In genomic region chr12:4270670-4271432, GRCh38 we compare ENCODE assay signal across 8 cellular contexts. TPM values are rescaled to one million over a fixed set of nuclear protein-coding genes. Genes with fewer than 3 reads are reported as not detected.
DNase-seq lines count a peak whose midpoint lies in the region; ATAC-seq and TF ChIP-seq lines count a peak whose summit lies in the region.

No MANE protein-coding gene starts in this region.

- H3K27me3 Mint-ChIP-seq in naive thymus-derived CD8-positive, alpha-beta T cell, result peaks cover 0 to 5% (median 0%) of the 10 kb centered on the region in 5 donors
- H3K27me3 Mint-ChIP-seq in type B pancreatic cell, result peaks cover 58% of the 10 kb centered on the region

- no peaks in the 10 kb centered on the region for H3K9me3 Mint-ChIP-seq in naive thymus-derived CD8-positive, alpha-beta T cell
- no peaks in the 10 kb centered on the region for H3K9me3 Mint-ChIP-seq in type B pancreatic cell

- no peak for ATAC-seq in naive thymus-derived CD8-positive, alpha-beta T cell
- no peak for ATAC-seq in HG02981 (IDR thresholded peaks at IDR 0.05; ENCODE audit: unreplicated experiment)

- H3K36me3 Mint-ChIP-seq in naive thymus-derived CD8-positive, alpha-beta T cell, result peaks cover 0 to under 1% (median 0%) of the 10 kb centered on the region in 3 donors
- H3K36me3 Mint-ChIP-seq in type B pancreatic cell, result peaks cover 3% of the 10 kb centered on the region

- POLR2A ChIA-PET in naive thymus-derived CD8-positive, alpha-beta T cell (lab: Charles Lee), result interaction anchor here (0.7 to 7.8 kb wide), 21 partner anchors 9 to 397 kb away, joined by 3 to 53 read pairs (median 5); partner anchors contain the start of gene PARP11

- H3K4me3 Mint-ChIP-seq in naive thymus-derived CD8-positive, alpha-beta T cell, result peak overlapping the region; percentile 95 to 99 (median 96)
- H3K4me3 Mint-ChIP-seq in type B pancreatic cell, result peak overlapping the region; percentile 98

- TF ChIP-seq CTCF in type B pancreatic cell (conservative IDR thresholded peaks at IDR 0.05), result no peak

- DNase-seq in SIG-M5 treated with dmso at 0.1 percent for 504 hours (lab: John Stamatoyannopoulos, UW; ENCODE audit: unreplicated experiment) (peak; percentile 60), SIG-M5 (lab: John Stamatoyannopoulos, UW) (no peak), epithelial cell of prostate (ENCODE audit: low read depth, low spot score) (no peak), type B pancreatic cell (ENCODE audit: extremely low spot score, unreplicated experiment) (no peak), dedifferentiated amniotic fluid mesenchymal stem cell (ENCODE audit: extremely low spot score) (no peak)
- DNase-seq in activated CD8-positive, alpha-beta memory T cell treated with anti-CD3 and anti-CD28 coated beads for 48 hours (ENCODE audit: low read depth in 2 of 3, low spot score in 2 of 3), result peak in 2 of 3 experiments; percentile 28 to 45
- peak in 4 of 10 donors; percentile 10 to 55 (median 50) for DNase-seq in naive thymus-derived CD8-positive, alpha-beta T cell

- H3K4me1 Mint-ChIP-seq in naive thymus-derived CD8-positive, alpha-beta T cell, result peaks cover 11 to 32% (median 21%) of the 10 kb centered on the region in 4 donors
- peaks cover 12% of the 10 kb centered on the region for H3K4me1 Mint-ChIP-seq in type B pancreatic cell (ENCODE audit: unreplicated experiment)

- peak overlapping the region; percentile 97 to 100 (median 99) for H3K27ac Mint-ChIP-seq in naive thymus-derived CD8-positive, alpha-beta T cell
- H3K27ac Mint-ChIP-seq in type B pancreatic cell, result peak overlapping the region; percentile 97

- peak overlapping the region; percentile 89 for H3K27ac ChIP-seq in epithelial cell of prostate

RNA-seq across cellular contexts. Expression of gene CCND2, which starts 2.7 kb away (rescaled TPM):
- 10 to 100 TPM; 89.3 to 93.3 TPM for total RNA-seq in naive thymus-derived CD8-positive, alpha-beta T cell
- 10 to 100 TPM; 69.3 to 94.1 (median 84.9) TPM for polyA plus RNA-seq in naive thymus-derived CD8-positive, alpha-beta T cell
- 261 and 278 TPM in 2 replicates for total RNA-seq in type B pancreatic cell (ENCODE audit: low replicate concordance)

RNA-seq across cellular contexts. Expression of gene TIGAR, which starts 50.2 kb away (rescaled TPM):
- total RNA-seq in naive thymus-derived CD8-positive, alpha-beta T cell, result 10 to 100 TPM; 10.6 to 14.0 TPM
- 1 to 10 TPM; 2.1 to 4.2 (median 2.5) TPM for polyA plus RNA-seq in naive thymus-derived CD8-positive, alpha-beta T cell
- total RNA-seq in type B pancreatic cell (ENCODE audit: low replicate concordance), result 17.2 and 51.5 TPM in 2 replicates

Comparison
In these comparisons a context has a peak if more than half of its experiments do, and no peak if none do; other contexts are left out.
1. DNase-seq: peak in SIG-M5 treated with dmso at 0.1 percent for 504 hours (single experiment) and activated CD8-positive, alpha-beta memory T cell treated with anti-CD3 and anti-CD28 coated beads for 48 hours (2 of 3); none in SIG-M5 (single experiment), epithelial cell of prostate (single experiment), type B pancreatic cell (single experiment) and dedifferentiated amniotic fluid mesenchymal stem cell (single experiment).